Comparison of ENCODE assay signal across 14 cellular contexts in genomic region chr14:72555609-72556000, GRCh38.
"Had no signal": no experiment of that assay in that cellular context is flagged by ENCODE, and none has a peak within 500 bp of the region (broad histone marks: within the 10 kb centered on the region; RNA-seq: fewer than 3 reads in every experiment).

No MANE protein-coding gene starts in this region.

- H3K4me3 ChIP-seq: psoas muscle, right lobe of liver, spleen, testis had no signal

- H3K27ac ChIP-seq: parathyroid adenoma, psoas muscle, right lobe of liver, spleen, testis had no signal

- H3K4me1 ChIP-seq: right lobe of liver had no signal

- H3K27me3 ChIP-seq: right lobe of liver, testis had no signal

- ATAC-seq: stimulated activated naive B cell treated with anti-CD40 and anti-IgM and Interleukin-4, amounts not matched to agents 10 μg/mL and 1 μg/mL and 100 μg/mL, for 72 hours; stimulated activated naive CD8-positive, alpha-beta T cell treated with anti-CD3 and anti-CD28 coated beads, Interleukin-15, amount 100 ng/mL, for 72 hours had no signal

- H3K9ac ChIP-seq: parathyroid adenoma had no signal

- H3K9me3 ChIP-seq: psoas muscle, right lobe of liver, spleen, testis had no signal

- DNase-seq: cerebellar nuclear complex; dermis blood vessel endothelial cell; erythroblast; foreskin melanocyte; psoas muscle; retina; right lobe of liver; spleen; stimulated activated CD4-positive, alpha-beta T cell treated with anti-CD3 and anti-CD28 coated beads, Interleukin-2, amount 100 ng/mL, for 24 hours; stimulated activated CD4-positive, alpha-beta T cell treated with anti-CD3 and anti-CD28 coated beads, Interleukin-4, amount 100 ng/mL, for 4 hours; stimulated activated naive B cell treated with anti-CD40 and anti-IgM and Interleukin-4, amounts not matched to agents 10 μg/mL and 1 μg/mL and 100 μg/mL, for 72 hours; stimulated activated naive CD8-positive, alpha-beta T cell treated with anti-CD3 and anti-CD28 coated beads, Interleukin-15, amount 100 ng/mL, for 72 hours; testis had no signal

- H3K36me3 ChIP-seq: right lobe of liver, spleen had no signal

- H2AFZ ChIP-seq: parathyroid adenoma had no signal
